In the genomic region with DNA sequence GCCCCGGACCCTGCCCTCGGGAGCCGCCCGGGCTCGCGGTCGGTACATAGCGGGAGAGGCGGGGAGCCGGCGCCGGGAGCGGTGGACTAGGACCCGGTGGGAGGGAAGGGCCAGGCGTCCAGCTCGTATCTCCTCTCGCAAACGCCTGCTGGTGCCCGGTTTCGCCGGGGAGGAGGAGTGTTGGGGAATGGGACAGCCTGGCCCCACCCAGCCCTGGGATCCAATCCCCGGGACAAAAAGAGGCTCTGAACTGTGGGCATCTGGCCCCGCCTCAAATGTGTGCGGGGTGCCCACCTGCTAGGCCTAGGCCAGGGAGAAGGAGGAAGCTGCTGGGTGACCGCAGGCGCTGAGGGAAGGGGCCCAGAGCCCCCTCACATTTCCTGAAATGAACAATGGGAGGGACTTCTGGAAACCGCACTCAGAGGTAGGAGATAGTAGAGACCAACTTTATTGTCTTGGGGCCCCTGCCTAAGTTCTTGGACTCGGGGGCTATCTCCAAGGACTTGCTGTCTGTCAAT, we compare ENCODE assay signal across 11 cellular contexts. TPM values are rescaled to one million over a fixed set of nuclear protein-coding genes. Genes with fewer than 3 reads are reported as not detected.
DNase-seq lines count a peak whose midpoint lies in the region; ATAC-seq and TF ChIP-seq lines count a peak whose summit lies in the region.
"Had no signal": no experiment of that assay in that cellular context is flagged by ENCODE, and none has a peak within 500 bp of the region (broad histone marks: within the 10 kb centered on the region; RNA-seq: fewer than 3 reads in every experiment).

A gene with protein sequence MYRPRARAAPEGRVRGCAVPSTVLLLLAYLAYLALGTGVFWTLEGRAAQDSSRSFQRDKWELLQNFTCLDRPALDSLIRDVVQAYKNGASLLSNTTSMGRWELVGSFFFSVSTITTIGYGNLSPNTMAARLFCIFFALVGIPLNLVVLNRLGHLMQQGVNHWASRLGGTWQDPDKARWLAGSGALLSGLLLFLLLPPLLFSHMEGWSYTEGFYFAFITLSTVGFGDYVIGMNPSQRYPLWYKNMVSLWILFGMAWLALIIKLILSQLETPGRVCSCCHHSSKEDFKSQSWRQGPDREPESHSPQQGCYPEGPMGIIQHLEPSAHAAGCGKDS (minus strand): TSS at position 147 of the 518 bp plus-strand sequence. CDS start 99 bp downstream, at position 48.

- DNase-seq in T-helper 2 cell treated with Interferon-gamma antibody and Interleukin-4, amounts not matched to agents 5 μg/mL and 100 μg/mL, for 36 hours (ENCODE audit: low spot score): no peak
- DNase-seq in T-helper 2 cell: no peak
- DNase-seq in OCI-M1 (lab: John Stamatoyannopoulos, UW): peak; percentile 14
- no peak for DNase-seq in stimulated activated naive B cell treated with anti-CD40 and anti-IgM and Interleukin-4, amounts not matched to agents 10 μg/mL and 1 μg/mL and 100 μg/mL, for 72 hours
- no peak for DNase-seq in SJCRH30
- no peak for DNase-seq in DMS153 (lab: John Stamatoyannopoulos, UW)
- no peak for DNase-seq in lower leg skin (ENCODE audit: low spot score in 2 of 2)
- DNase-seq: MM.1S, small intestine had no signal

- intact Hi-C loops in lower leg skin (cut with DNase I; ENCODE audit: low total_unique reads): no loop called here

- WGBS in lower leg skin, 2 donors: 20% methylated on average over 21 to 22 of the region's 28 CpGs

- peaks cover 86% of the 10 kb centered on the region for H3K27me3 ChIP-seq in iPS-20b (ENCODE audit: insufficient read depth, low read length)
- peaks cover 5% of the 10 kb centered on the region; the same call in 1 of the 2 replicates for H3K27me3 ChIP-seq in SJCRH30

- H3K4me3 ChIP-seq in iPS-20b (ENCODE audit: low read length) (peak within 1 kb of the TSS; percentile 68), SJCRH30 (no peak within 1 kb of the TSS), lower leg skin (ENCODE audit: low read depth, poor library complexity, severe bottlenecking) (no peak within 1 kb of the TSS)

- H3K9me3 Mint-ChIP-seq in T-helper 2 cell treated with Interferon-gamma antibody and Interleukin-4, amounts not matched to agents 5 μg/mL and 100 μg/mL, for 36 hours: no peaks in the 10 kb centered on the region
- H3K9me3 Mint-ChIP-seq in stimulated activated naive B cell treated with anti-CD40 and anti-IgM and Interleukin-4, amounts not matched to agents 10 μg/mL and 1 μg/mL and 100 μg/mL, for 72 hours: no peaks in the 10 kb centered on the region

- TF ChIP-seq POLR2A in lower leg skin (IDR thresholded peaks at IDR 0.05): no peak

- H3K4me1 ChIP-seq in iPS-20b (ENCODE audit: insufficient read depth, low read length) (no peaks in the 10 kb centered on the region), SJCRH30 (no peaks in the 10 kb centered on the region)

- H3K27ac Mint-ChIP-seq in T-helper 2 cell treated with Interferon-gamma antibody and Interleukin-4, amounts not matched to agents 5 μg/mL and 100 μg/mL, for 36 hours: no peak within 1 kb of the TSS
- no peak within 1 kb of the TSS for H3K27ac Mint-ChIP-seq in stimulated activated naive B cell treated with anti-CD40 and anti-IgM and Interleukin-4, amounts not matched to agents 10 μg/mL and 1 μg/mL and 100 μg/mL, for 72 hours

- peaks cover 58% of the 10 kb centered on the region for H3K27me3 Mint-ChIP-seq in T-helper 2 cell treated with Interferon-gamma antibody and Interleukin-4, amounts not matched to agents 5 μg/mL and 100 μg/mL, for 36 hours (ENCODE audit: low read depth)
- peaks cover 56 to 59% of the 10 kb centered on the region in 2 donors for H3K27me3 Mint-ChIP-seq in stimulated activated naive B cell treated with anti-CD40 and anti-IgM and Interleukin-4, amounts not matched to agents 10 μg/mL and 1 μg/mL and 100 μg/mL, for 72 hours

- no peak for TF ChIP-seq CTCF in lower leg skin (IDR thresholded peaks at IDR 0.05)

- H3K36me3 ChIP-seq in iPS-20b (ENCODE audit: insufficient read depth, low read depth, low read length) (no peaks in the 10 kb centered on the region), SJCRH30 (no peaks in the 10 kb centered on the region)

- ATAC-seq in stimulated activated naive B cell treated with anti-CD40 and anti-IgM and Interleukin-4, amounts not matched to agents 10 μg/mL and 1 μg/mL and 100 μg/mL, for 72 hours (replicated peaks): no peak

- H3K4me1 Mint-ChIP-seq in T-helper 2 cell treated with Interferon-gamma antibody and Interleukin-4, amounts not matched to agents 5 μg/mL and 100 μg/mL, for 36 hours (ENCODE audit: low read depth): peaks cover 2% of the 10 kb centered on the region
- peaks cover 16 to 45% of the 10 kb centered on the region in 2 donors for H3K4me1 Mint-ChIP-seq in stimulated activated naive B cell treated with anti-CD40 and anti-IgM and Interleukin-4, amounts not matched to agents 10 μg/mL and 1 μg/mL and 100 μg/mL, for 72 hours

- peak within 1 kb of the TSS; percentile 20 for H3K4me3 Mint-ChIP-seq in T-helper 2 cell treated with Interferon-gamma antibody and Interleukin-4, amounts not matched to agents 5 μg/mL and 100 μg/mL, for 36 hours
- H3K4me3 Mint-ChIP-seq in stimulated activated naive B cell treated with anti-CD40 and anti-IgM and Interleukin-4, amounts not matched to agents 10 μg/mL and 1 μg/mL and 100 μg/mL, for 72 hours: peak within 1 kb of the TSS; percentile 65 to 73

- H3K36me3 Mint-ChIP-seq in T-helper 2 cell treated with Interferon-gamma antibody and Interleukin-4, amounts not matched to agents 5 μg/mL and 100 μg/mL, for 36 hours (ENCODE audit: low read depth): no peaks in the 10 kb centered on the region
- no peaks in the 10 kb centered on the region for H3K36me3 Mint-ChIP-seq in stimulated activated naive B cell treated with anti-CD40 and anti-IgM and Interleukin-4, amounts not matched to agents 10 μg/mL and 1 μg/mL and 100 μg/mL, for 72 hours

- H3K9me3 ChIP-seq in iPS-20b (ENCODE audit: insufficient read depth, low read depth, low read length) (no peaks in the 10 kb centered on the region), SJCRH30 (replicated peaks) (no peaks in the 10 kb centered on the region)

- H3K27ac ChIP-seq in iPS-20b (ENCODE audit: low read length) (no peak within 1 kb of the TSS), SJCRH30 (no peak within 1 kb of the TSS)

- H3K9ac ChIP-seq in iPS-20b (ENCODE audit: low read depth, low read length): peak within 1 kb of the TSS; percentile 13; the same call in 1 of the 2 replicates

RNA-seq across cellular contexts. Expression of the gene that starts here (rescaled TPM):
- not detected in 2 replicates for total RNA-seq in SJCRH30 (2014; rRNA removed; shearing (Covaris generic))
- under 1 TPM in 1 of 4 donors, not detected in 3; 0.39 TPM for total RNA-seq in lower leg skin
- total RNA-seq: temporal lobe had no signal
